Comparison of ENCODE assay signal across 9 cellular contexts in genomic region chr19:35239597-35239996, GRCh38. TPM values are rescaled to one million over a fixed set of nuclear protein-coding genes. Genes with fewer than 3 reads are reported as not detected.
"Had no signal": no experiment of that assay in that cellular context is flagged by ENCODE, and none has a peak within 500 bp of the region (broad histone marks: within the 10 kb centered on the region; RNA-seq: fewer than 3 reads in every experiment).

No MANE protein-coding gene starts in this region.

RNA-seq across cellular contexts. Expression of gene FAM187B, which starts 11.1 kb away (rescaled TPM):
- total RNA-seq: activated CD4-positive, alpha-beta T cell treated with anti-CD3 and anti-CD28 coated beads for 36 hours; activated T-cell treated with anti-CD3 and anti-CD28 coated beads, Interleukin-2, amount 50 U/mL, for 4 hours; activated T-helper 2 cell treated with anti-CD3 and anti-CD28 coated beads, Interferon-gamma antibody, Interleukin-2, Interleukin-4, amounts not matched to agents 10 μg/mL and 5 μg/mL and 100 μg/mL, durations not matched to agents 14 hours and 24 hours and 36 hours; ascending aorta; body of pancreas; bronchial epithelial cell; NCI-H460; PC-9; SK-MEL-5 had no signal

RNA-seq across cellular contexts. Expression of gene HAMP, which starts 42.7 kb away (rescaled TPM):
- total RNA-seq: ascending aorta, body of pancreas, bronchial epithelial cell, NCI-H460, SK-MEL-5 had no signal

RNA-seq across cellular contexts. Expression of gene MAG, which starts 52.4 kb away (rescaled TPM):
- total RNA-seq: ascending aorta, bronchial epithelial cell, NCI-H460, SK-MEL-5 had no signal
